9 cellular contexts compared by ENCODE assay signal in genomic region chr12:50926415-50926814, GRCh38. TPM values are rescaled to one million over a fixed set of nuclear protein-coding genes. Genes with fewer than 3 reads are reported as not detected.
A peak's percentile ranks its signal among the peaks of the same experiment; 100 is the strongest.
DNase-seq lines count a peak whose midpoint lies in the region; ATAC-seq and TF ChIP-seq lines count a peak whose summit lies in the region.
"Had no signal": no experiment of that assay in that cellular context is flagged by ENCODE, and none has a peak within 500 bp of the region (broad histone marks: within the 10 kb centered on the region; RNA-seq: fewer than 3 reads in every experiment).

No MANE protein-coding gene starts in this region.

- H3K4me3 ChIP-seq in mucosa of descending colon, result peak overlapping the region; percentile 12
- peak overlapping the region; percentile 63 to 76 for H3K4me3 ChIP-seq in tibial artery

- H3K4me3 Mint-ChIP-seq in activated CD8-positive, alpha-beta T cell treated with anti-CD3 and anti-CD28 coated beads, Interleukin-2, amount 10 ng/mL, durations not matched to agents 7 days and 5 days, result peak overlapping the region; percentile 1
- no peak overlapping the region for H3K4me3 Mint-ChIP-seq in activated CD8-positive, alpha-beta T cell treated with anti-CD3 and anti-CD28 coated beads for 36 hours
- H3K4me3 Mint-ChIP-seq in activated CD4-positive, alpha-beta memory T cell treated with anti-CD3 and anti-CD28 coated beads for 36 hours, result no peak overlapping the region

- no peaks in the 10 kb centered on the region for H3K9me3 ChIP-seq in mucosa of descending colon
- H3K9me3 ChIP-seq in tibial artery, result no peaks in the 10 kb centered on the region

- H3K27me3 Mint-ChIP-seq in activated CD8-positive, alpha-beta T cell treated with anti-CD3 and anti-CD28 coated beads, Interleukin-2, amount 10 ng/mL, durations not matched to agents 7 days and 5 days (ENCODE audit: low read depth), result no peaks in the 10 kb centered on the region
- H3K27me3 Mint-ChIP-seq in activated CD8-positive, alpha-beta T cell treated with anti-CD3 and anti-CD28 coated beads for 36 hours, result no peaks in the 10 kb centered on the region
- peaks cover 1% of the 10 kb centered on the region for H3K27me3 Mint-ChIP-seq in activated CD4-positive, alpha-beta memory T cell treated with anti-CD3 and anti-CD28 coated beads for 36 hours

- H3K36me3 Mint-ChIP-seq in activated CD8-positive, alpha-beta T cell treated with anti-CD3 and anti-CD28 coated beads, Interleukin-2, amount 10 ng/mL, durations not matched to agents 7 days and 5 days (ENCODE audit: low read depth), result peaks cover 6% of the 10 kb centered on the region
- no peaks in the 10 kb centered on the region for H3K36me3 Mint-ChIP-seq in activated CD8-positive, alpha-beta T cell treated with anti-CD3 and anti-CD28 coated beads for 36 hours (ENCODE audit: low read depth)
- no peaks in the 10 kb centered on the region for H3K36me3 Mint-ChIP-seq in activated CD4-positive, alpha-beta memory T cell treated with anti-CD3 and anti-CD28 coated beads for 36 hours

- H3K9me3 Mint-ChIP-seq in activated CD8-positive, alpha-beta T cell treated with anti-CD3 and anti-CD28 coated beads, Interleukin-2, amount 10 ng/mL, durations not matched to agents 7 days and 5 days (ENCODE audit: insufficient read depth), result no peaks in the 10 kb centered on the region
- no peaks in the 10 kb centered on the region for H3K9me3 Mint-ChIP-seq in activated CD8-positive, alpha-beta T cell treated with anti-CD3 and anti-CD28 coated beads for 36 hours
- no peaks in the 10 kb centered on the region for H3K9me3 Mint-ChIP-seq in activated CD4-positive, alpha-beta memory T cell treated with anti-CD3 and anti-CD28 coated beads for 36 hours
- H3K9me3 Mint-ChIP-seq: activated T-helper 2 cell treated with anti-CD3 and anti-CD28 coated beads, Interferon-gamma antibody, Interleukin-2, Interleukin-4, amounts not matched to agents 10 μg/mL and 5 μg/mL and 100 μg/mL, durations not matched to agents 14 hours and 24 hours and 36 hours had no signal

- H3K27ac ChIP-seq in tibial artery, result peak overlapping the region; percentile 81 to 84

- CTCF ChIA-PET in activated CD8-positive, alpha-beta T cell treated with anti-CD3 and anti-CD28 coated beads, Interleukin-2, amount 10 ng/mL, durations not matched to agents 7 days and 5 days (lab: Charles Lee), result interaction anchor here (0.6 to 3.4 kb wide), 4 partner anchors 59 to 422 kb away, joined by 3 to 9 read pairs (median 4); partner anchors contain the start of gene DIP2B
- CTCF ChIA-PET in activated CD8-positive, alpha-beta T cell treated with anti-CD3 and anti-CD28 coated beads for 36 hours (lab: Charles Lee), result no interaction called here
- CTCF ChIA-PET in activated CD4-positive, alpha-beta memory T cell treated with anti-CD3 and anti-CD28 coated beads for 36 hours (lab: Charles Lee), result no interaction called here

- H3K4me1 Mint-ChIP-seq in activated CD8-positive, alpha-beta T cell treated with anti-CD3 and anti-CD28 coated beads, Interleukin-2, amount 10 ng/mL, durations not matched to agents 7 days and 5 days (ENCODE audit: low read depth), result peaks cover 50% of the 10 kb centered on the region
- peaks cover 36% of the 10 kb centered on the region for H3K4me1 Mint-ChIP-seq in activated CD8-positive, alpha-beta T cell treated with anti-CD3 and anti-CD28 coated beads for 36 hours (ENCODE audit: low read depth)
- H3K4me1 Mint-ChIP-seq in activated CD4-positive, alpha-beta memory T cell treated with anti-CD3 and anti-CD28 coated beads for 36 hours (ENCODE audit: low read depth), result peaks cover 6% of the 10 kb centered on the region

- H3K36me3 ChIP-seq in mucosa of descending colon (ENCODE audit: low read depth) (no peaks in the 10 kb centered on the region), tibial artery (peaks cover 17 to 28% (median 17%) of the 10 kb centered on the region in 3 donors)

- ATAC-seq in activated CD8-positive, alpha-beta T cell treated with anti-CD3 and anti-CD28 coated beads, Interleukin-2, amount 10 ng/mL, durations not matched to agents 7 days and 5 days, result no peak
- no peak for ATAC-seq in activated CD8-positive, alpha-beta T cell treated with anti-CD3 and anti-CD28 coated beads for 36 hours
- ATAC-seq in mucosa of descending colon, result no peak

- no peak for TF ChIP-seq CTCF in activated CD8-positive, alpha-beta T cell treated with anti-CD3 and anti-CD28 coated beads for 36 hours (IDR thresholded peaks at IDR 0.05)
- TF ChIP-seq CTCF in mucosa of descending colon (IDR thresholded peaks at IDR 0.05), result no peak
- TF ChIP-seq CTCF in tibial artery (IDR thresholded peaks at IDR 0.05), result no peak

- intact Hi-C loops in activated CD8-positive, alpha-beta T cell treated with anti-CD3 and anti-CD28 coated beads for 36 hours (cut with micrococcal nuclease), result no loop called here
- intact Hi-C loops in mucosa of descending colon (cut with DNase I, micrococcal nuclease), result no loop called here
- intact Hi-C loops in tibial artery (cut with DNase I; ENCODE audit: low total_unique reads), result loop anchor here (5.0 kb wide), 1 partner anchor 56 kb away; no protein-coding TSS in a partner anchor
- intact Hi-C loops in activated CD4-positive, alpha-beta memory T cell treated with anti-CD3 and anti-CD28 coated beads for 36 hours (cut with micrococcal nuclease), result no loop called here

- POLR2A ChIA-PET in activated CD8-positive, alpha-beta T cell treated with anti-CD3 and anti-CD28 coated beads, Interleukin-2, amount 10 ng/mL, durations not matched to agents 7 days and 5 days (lab: Charles Lee), result interaction anchor here (1.0 kb wide), 1 partner anchor 161 kb away, joined by 3 read pairs; no protein-coding TSS in a partner anchor
- POLR2A ChIA-PET in activated CD8-positive, alpha-beta T cell treated with anti-CD3 and anti-CD28 coated beads for 36 hours (lab: Charles Lee), result interaction anchor here (0.5 to 0.6 kb wide), 2 partner anchors 34 to 88 kb away, joined by 3 to 6 read pairs; no protein-coding TSS in a partner anchor
- POLR2A ChIA-PET in activated CD4-positive, alpha-beta memory T cell treated with anti-CD3 and anti-CD28 coated beads for 36 hours (lab: Charles Lee), result no interaction called here

- no peaks in the 10 kb centered on the region for H3K27me3 ChIP-seq in tibial artery

- peaks cover 24% of the 10 kb centered on the region for H3K4me1 ChIP-seq in mucosa of descending colon (ENCODE audit: low read depth)
- H3K4me1 ChIP-seq in tibial artery, result peaks cover 0 to 63% (median 27%) of the 10 kb centered on the region in 4 donors

- DNase-seq in activated CD8-positive, alpha-beta T cell treated with anti-CD3 and anti-CD28 coated beads, Interleukin-2, amount 10 ng/mL, durations not matched to agents 7 days and 5 days, result no peak
- DNase-seq in activated CD8-positive, alpha-beta T cell treated with anti-CD3 and anti-CD28 coated beads for 36 hours, result no peak
- peak; percentile 24 for DNase-seq in cerebellar cortex (ENCODE audit: low spot score)
- no peak for DNase-seq in mucosa of descending colon
- DNase-seq in tibial artery, result no peak
- no peak for DNase-seq in activated CD4-positive, alpha-beta memory T cell treated with anti-CD3 and anti-CD28 coated beads for 36 hours
- no peak for DNase-seq in activated CD8-positive, alpha-beta memory T cell treated with anti-CD3 and anti-CD28 coated beads, Interleukin-2, amount 50 U/mL, for 4 hours
- DNase-seq in cortex of kidney (lab: John Stamatoyannopoulos, UW), result no peak

- H3K27ac Mint-ChIP-seq in activated CD8-positive, alpha-beta T cell treated with anti-CD3 and anti-CD28 coated beads, Interleukin-2, amount 10 ng/mL, durations not matched to agents 7 days and 5 days, result no peak overlapping the region
- H3K27ac Mint-ChIP-seq in activated CD8-positive, alpha-beta T cell treated with anti-CD3 and anti-CD28 coated beads for 36 hours, result no peak overlapping the region
- no peak overlapping the region for H3K27ac Mint-ChIP-seq in activated CD4-positive, alpha-beta memory T cell treated with anti-CD3 and anti-CD28 coated beads for 36 hours
- H3K27ac Mint-ChIP-seq: activated T-helper 2 cell treated with anti-CD3 and anti-CD28 coated beads, Interferon-gamma antibody, Interleukin-2, Interleukin-4, amounts not matched to agents 10 μg/mL and 5 μg/mL and 100 μg/mL, durations not matched to agents 14 hours and 24 hours and 36 hours had no signal

RNA-seq across cellular contexts. Expression of gene HIGD1C, which starts 25.9 kb away (rescaled TPM):
- total RNA-seq in activated CD8-positive, alpha-beta T cell treated with anti-CD3 and anti-CD28 coated beads, Interleukin-2, amount 10 ng/mL, durations not matched to agents 7 days and 5 days, result not detected
- total RNA-seq in activated CD8-positive, alpha-beta T cell treated with anti-CD3 and anti-CD28 coated beads for 36 hours, result not detected
- total RNA-seq in mucosa of descending colon, result not detected
- total RNA-seq in activated CD4-positive, alpha-beta memory T cell treated with anti-CD3 and anti-CD28 coated beads for 36 hours, result not detected
- total RNA-seq: activated T-helper 2 cell treated with anti-CD3 and anti-CD28 coated beads, Interferon-gamma antibody, Interleukin-2, Interleukin-4, amounts not matched to agents 10 μg/mL and 5 μg/mL and 100 μg/mL, durations not matched to agents 14 hours and 24 hours and 36 hours had no signal
